Comparison of ENCODE assay signal across 1 cellular context in the genomic region with DNA sequence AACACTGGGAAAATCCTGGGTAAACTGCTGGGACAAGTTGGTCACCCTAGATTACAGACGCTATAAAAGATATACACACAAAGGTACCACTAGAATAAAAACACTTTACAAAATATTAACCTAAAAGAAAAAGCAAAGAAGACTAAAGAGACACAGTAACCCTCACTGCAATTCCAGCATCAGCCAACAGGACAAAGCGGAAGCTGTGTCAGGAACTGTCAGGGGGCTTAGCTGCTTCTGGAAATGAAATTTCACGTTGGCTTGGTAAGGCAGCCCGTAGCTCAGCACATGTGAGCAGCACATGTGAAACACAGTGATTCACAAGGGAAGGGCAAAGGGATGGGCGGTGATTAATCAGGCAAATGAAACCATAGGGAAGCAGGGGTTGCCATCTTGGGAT.
TF ChIP-seq lines count a peak whose summit lies in the region.

No MANE protein-coding gene starts in this region.

TF ChIP-seq in HCT116, 20 proteins besides CTCF, POLR2A, EP300 and RAD21:
- TF ChIP-seq SP1 (IDR thresholded peaks at IDR 0.05; ENCODE audit: low read depth): no peak
- TF ChIP-seq, protein P1, sequence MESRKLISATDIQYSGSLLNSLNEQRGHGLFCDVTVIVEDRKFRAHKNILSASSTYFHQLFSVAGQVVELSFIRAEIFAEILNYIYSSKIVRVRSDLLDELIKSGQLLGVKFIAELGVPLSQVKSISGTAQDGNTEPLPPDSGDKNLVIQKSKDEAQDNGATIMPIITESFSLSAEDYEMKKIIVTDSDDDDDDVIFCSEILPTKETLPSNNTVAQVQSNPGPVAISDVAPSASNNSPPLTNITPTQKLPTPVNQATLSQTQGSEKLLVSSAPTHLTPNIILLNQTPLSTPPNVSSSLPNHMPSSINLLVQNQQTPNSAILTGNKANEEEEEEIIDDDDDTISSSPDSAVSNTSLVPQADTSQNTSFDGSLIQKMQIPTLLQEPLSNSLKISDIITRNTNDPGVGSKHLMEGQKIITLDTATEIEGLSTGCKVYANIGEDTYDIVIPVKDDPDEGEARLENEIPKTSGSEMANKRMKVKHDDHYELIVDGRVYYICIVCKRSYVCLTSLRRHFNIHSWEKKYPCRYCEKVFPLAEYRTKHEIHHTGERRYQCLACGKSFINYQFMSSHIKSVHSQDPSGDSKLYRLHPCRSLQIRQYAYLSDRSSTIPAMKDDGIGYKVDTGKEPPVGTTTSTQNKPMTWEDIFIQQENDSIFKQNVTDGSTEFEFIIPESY (IDR thresholded peaks at IDR 0.05; ENCODE audit: extremely low read depth, insufficient replicate concordance, low read length): no peak
TF ChIP-seq in HCT116: peak in this region for 0.
